ENCODE assay signal across 11 cellular contexts in genomic region chr1:151831605-151832004, GRCh38. TPM values are rescaled to one million over a fixed set of nuclear protein-coding genes. Genes with fewer than 3 reads are reported as not detected.
A peak's percentile ranks its signal among the peaks of the same experiment; 100 is the strongest.
DNase-seq lines count a peak whose midpoint lies in the region; ATAC-seq, FAIRE-seq and TF ChIP-seq lines count a peak whose summit lies in the region.
"Had no signal": no experiment of that assay in that cellular context is flagged by ENCODE, and none has a peak within 500 bp of the region (broad histone marks: within the 10 kb centered on the region; RNA-seq: fewer than 3 reads in every experiment).

TSS of gene RORC (minus strand) at chr1:151831802. CDS start at chr1:151831764, 38 bp downstream.

- no peak for TF ChIP-seq CTCF in left lung (IDR thresholded peaks at IDR 0.05)
- TF ChIP-seq CTCF in upper lobe of left lung (IDR thresholded peaks at IDR 0.05) = no peak

- WGBS in upper lobe of left lung, 2 donors = 62 to 68% methylated on average over 5 of the region's 5 CpGs

- no peak within 1 kb of the TSS for H3K4me3 Mint-ChIP-seq in activated naive CD4-positive, alpha-beta T cell treated with anti-CD3 and anti-CD28 coated beads for 36 hours
- H3K4me3 Mint-ChIP-seq in activated naive CD4-positive, alpha-beta T cell treated with anti-CD3 and anti-CD28 coated beads, Interleukin-2, amount 10 ng/mL, durations not matched to agents 7 days and 5 days = no peak within 1 kb of the TSS
- H3K4me3 Mint-ChIP-seq in activated T-helper 17 cell treated with anti-CD3 and anti-CD28 coated beads, Interleukin-2, amount 50 U/mL, for 72 hours = peak within 1 kb of the TSS; percentile 94

- H3K27me3 Mint-ChIP-seq in activated naive CD4-positive, alpha-beta T cell treated with anti-CD3 and anti-CD28 coated beads for 36 hours (ENCODE audit: low read depth) = no peaks in the 10 kb centered on the region
- H3K27me3 Mint-ChIP-seq in activated naive CD4-positive, alpha-beta T cell treated with anti-CD3 and anti-CD28 coated beads, Interleukin-2, amount 10 ng/mL, durations not matched to agents 7 days and 5 days = peaks cover 8% of the 10 kb centered on the region
- H3K27me3 Mint-ChIP-seq in activated T-helper 17 cell treated with anti-CD3 and anti-CD28 coated beads, Interleukin-2, amount 50 U/mL, for 72 hours = no peaks in the 10 kb centered on the region

- intact Hi-C loops in activated naive CD4-positive, alpha-beta T cell treated with anti-CD3 and anti-CD28 coated beads for 36 hours (cut with micrococcal nuclease) = loop anchor here (10.0 kb wide), 1 partner anchor 637 kb away; the partner anchor contains the start of genes PIP5K1A and VPS72
- intact Hi-C loops in left lung (cut with DNase I) = no loop called here

- CTCF ChIA-PET in activated naive CD4-positive, alpha-beta T cell treated with anti-CD3 and anti-CD28 coated beads for 36 hours (lab: Charles Lee) = no interaction called here
- CTCF ChIA-PET in activated naive CD4-positive, alpha-beta T cell treated with anti-CD3 and anti-CD28 coated beads, Interleukin-2, amount 10 ng/mL, durations not matched to agents 7 days and 5 days (lab: Charles Lee) = interaction anchor here (0.9 kb wide), 1 partner anchor 67 kb away, joined by 3 read pairs; no protein-coding TSS in a partner anchor

- H3K9me3 ChIP-seq in left lung (no peaks in the 10 kb centered on the region), upper lobe of left lung (no peaks in the 10 kb centered on the region)

- H3K27me3 ChIP-seq in left lung (no peaks in the 10 kb centered on the region), upper lobe of left lung (no peaks in the 10 kb centered on the region)

- peak within 1 kb of the TSS; percentile 18 to 51 for H3K27ac ChIP-seq in left lung
- H3K27ac ChIP-seq in upper lobe of left lung = peak within 1 kb of the TSS; percentile 38 to 84 (median 61)

- no peaks in the 10 kb centered on the region for H3K36me3 Mint-ChIP-seq in activated naive CD4-positive, alpha-beta T cell treated with anti-CD3 and anti-CD28 coated beads for 36 hours (ENCODE audit: low read depth)
- no peaks in the 10 kb centered on the region for H3K36me3 Mint-ChIP-seq in activated naive CD4-positive, alpha-beta T cell treated with anti-CD3 and anti-CD28 coated beads, Interleukin-2, amount 10 ng/mL, durations not matched to agents 7 days and 5 days
- H3K36me3 Mint-ChIP-seq in activated T-helper 17 cell treated with anti-CD3 and anti-CD28 coated beads, Interleukin-2, amount 50 U/mL, for 72 hours (ENCODE audit: low read depth) = peaks cover 5% of the 10 kb centered on the region

- FAIRE-seq in GM12891 (lab: Jason Lieb, UNC) = no peak
- FAIRE-seq: H54 had no signal

- no peaks in the 10 kb centered on the region for H3K9me3 Mint-ChIP-seq in activated naive CD4-positive, alpha-beta T cell treated with anti-CD3 and anti-CD28 coated beads for 36 hours
- H3K9me3 Mint-ChIP-seq in activated naive CD4-positive, alpha-beta T cell treated with anti-CD3 and anti-CD28 coated beads, Interleukin-2, amount 10 ng/mL, durations not matched to agents 7 days and 5 days = no peaks in the 10 kb centered on the region
- H3K9me3 Mint-ChIP-seq in activated T-helper 17 cell treated with anti-CD3 and anti-CD28 coated beads, Interleukin-2, amount 50 U/mL, for 72 hours = no peaks in the 10 kb centered on the region

- TF ChIP-seq EP300 in upper lobe of left lung (IDR thresholded peaks at IDR 0.05) = no peak

- H3K36me3 ChIP-seq in left lung (no peaks in the 10 kb centered on the region), upper lobe of left lung (no peaks in the 10 kb centered on the region)

- peaks cover 50% of the 10 kb centered on the region for H3K4me1 Mint-ChIP-seq in activated naive CD4-positive, alpha-beta T cell treated with anti-CD3 and anti-CD28 coated beads for 36 hours (ENCODE audit: low read depth)
- peaks cover 81% of the 10 kb centered on the region for H3K4me1 Mint-ChIP-seq in activated naive CD4-positive, alpha-beta T cell treated with anti-CD3 and anti-CD28 coated beads, Interleukin-2, amount 10 ng/mL, durations not matched to agents 7 days and 5 days
- peaks cover 69% of the 10 kb centered on the region for H3K4me1 Mint-ChIP-seq in activated T-helper 17 cell treated with anti-CD3 and anti-CD28 coated beads, Interleukin-2, amount 50 U/mL, for 72 hours

- DNase-seq in activated naive CD4-positive, alpha-beta T cell treated with anti-CD3 and anti-CD28 coated beads for 36 hours = no peak
- DNase-seq in activated naive CD4-positive, alpha-beta T cell treated with anti-CD3 and anti-CD28 coated beads, Interleukin-2, amount 10 ng/mL, durations not matched to agents 7 days and 5 days = no peak
- DNase-seq in left lung (peak; percentile 72 to 87), upper lobe of left lung (peak; percentile 79), GM12891 (ENCODE audit: insufficient read length, low spot score) (no peak)
- DNase-seq: NCI-H748 treated with DMSO at 0.1 percent for 48 hours had no signal

- TF ChIP-seq POLR2A in upper lobe of left lung (IDR thresholded peaks at IDR 0.05) (peak in 2 of 4 donors; percentile 53 to 73), GM12891 (IDR thresholded peaks at IDR 0.05; ENCODE audit: low read depth, low read length) (no peak)

- H3K4me3 ChIP-seq in left lung (peak within 1 kb of the TSS in 1 of 2 donors; percentile 38), upper lobe of left lung (peak within 1 kb of the TSS; percentile 30 to 52 (median 46))

- H3K4me1 ChIP-seq in left lung (peaks cover 3 to 59% of the 10 kb centered on the region in 2 donors), upper lobe of left lung (peaks cover 24 to 49% (median 34%) of the 10 kb centered on the region in 4 donors)

- H3K27ac Mint-ChIP-seq in activated naive CD4-positive, alpha-beta T cell treated with anti-CD3 and anti-CD28 coated beads for 36 hours = peak within 1 kb of the TSS; percentile 14
- H3K27ac Mint-ChIP-seq in activated naive CD4-positive, alpha-beta T cell treated with anti-CD3 and anti-CD28 coated beads, Interleukin-2, amount 10 ng/mL, durations not matched to agents 7 days and 5 days = no peak within 1 kb of the TSS
- H3K27ac Mint-ChIP-seq in activated T-helper 17 cell treated with anti-CD3 and anti-CD28 coated beads, Interleukin-2, amount 50 U/mL, for 72 hours = peak within 1 kb of the TSS; percentile 93

- no peak for ATAC-seq in activated T-helper 17 cell treated with anti-CD3 and anti-CD28 coated beads, Interleukin-2, amount 50 U/mL, for 72 hours (replicated peaks)
- ATAC-seq in left lung = peak; percentile 84
- peak; percentile 61 to 90 for ATAC-seq in upper lobe of left lung (ENCODE audit: low FRiP score in 2 of 2)
- ATAC-seq in HG02610 (IDR thresholded peaks at IDR 0.05; ENCODE audit: unreplicated experiment) = no peak
- no peak for ATAC-seq in GM21381 (IDR thresholded peaks at IDR 0.05; ENCODE audit: unreplicated experiment)

TF ChIP-seq in GM12891, 5 proteins besides CTCF, POLR2A, EP300 and RAD21:
- TF ChIP-seq SPI1 (IDR thresholded peaks at IDR 0.05; ENCODE audit: low read depth, low read length) = no peak
- TF ChIP-seq POU2F2 (IDR thresholded peaks at IDR 0.05; ENCODE audit: low read depth, low read length) = no peak
- TF ChIP-seq TAF1 (IDR thresholded peaks at IDR 0.05; ENCODE audit: low read depth, low read length) = no peak
- no peak for TF ChIP-seq POLR2AphosphoS5 (IDR thresholded peaks at IDR 0.05; ENCODE audit: low read depth, low read length)
- TF ChIP-seq PAX5 (IDR thresholded peaks at IDR 0.05; ENCODE audit: insufficient read depth, low read length, severe bottlenecking) = no peak

RNA-seq across cellular contexts. Expression of gene RORC, which starts in this region (rescaled TPM):
- total RNA-seq in activated naive CD4-positive, alpha-beta T cell treated with anti-CD3 and anti-CD28 coated beads for 36 hours = 1 to 10 TPM; 1.4 to 1.6 TPM
- total RNA-seq in activated T-helper 17 cell treated with anti-CD3 and anti-CD28 coated beads, Interleukin-2, amount 50 U/mL, for 72 hours = 10 to 100 TPM; 39.5 to 55.2 TPM
- total RNA-seq in left lung = 10 to 100 TPM in 1 of 2 donors, 1 to 10 TPM in 1; 5.4 to 11.8 TPM
- 10 to 100 TPM; 10.3 to 46.2 (median 24.1) TPM for total RNA-seq in upper lobe of left lung
- polyA plus RNA-seq in GM12891 (2012; ENCODE audit: low read depth, missing spikeins) = not detected
- total RNA-seq: posterior vena cava had no signal

Comparison
In these comparisons a context has a peak if more than half of its experiments do, and no peak if none do; other contexts are left out.
1. DNase-seq: peak in left lung (2 of 2) and upper lobe of left lung (2 of 2); none in activated naive CD4-positive, alpha-beta T cell treated with anti-CD3 and anti-CD28 coated beads for 36 hours (single experiment), activated naive CD4-positive, alpha-beta T cell treated with anti-CD3 and anti-CD28 coated beads, Interleukin-2, amount 10 ng/mL, durations not matched to agents 7 days and 5 days (single experiment) and GM12891 (single experiment).
2. ATAC-seq: peak in left lung (single experiment) and upper lobe of left lung (2 of 2); none in activated T-helper 17 cell treated with anti-CD3 and anti-CD28 coated beads, Interleukin-2, amount 50 U/mL, for 72 hours (single experiment), HG02610 (single experiment) and GM21381 (single experiment).